ENCODE assay signal across 14 cellular contexts in genomic region chr22:44207173-44207980, GRCh38. TPM values are rescaled to one million over a fixed set of nuclear protein-coding genes. Genes with fewer than 3 reads are reported as not detected.
"Had no signal": no experiment of that assay in that cellular context is flagged by ENCODE, and none has a peak within 500 bp of the region (broad histone marks: within the 10 kb centered on the region; RNA-seq: fewer than 3 reads in every experiment).

No MANE protein-coding gene starts in this region.

- H3K27ac Mint-ChIP-seq: activated CD4-positive, alpha-beta T cell treated with anti-CD3 and anti-CD28 coated beads, Interleukin-2, amount 10 ng/mL, durations not matched to agents 24 days and 14 days; activated CD8-positive, alpha-beta T cell treated with anti-CD3 and anti-CD28 coated beads, Interleukin-2, amount 10 ng/mL, durations not matched to agents 7 days and 5 days; activated naive CD4-positive, alpha-beta T cell treated with anti-CD3 and anti-CD28 coated beads for 36 hours; nephron; T-helper 17 cell had no signal

- H3K27me3 Mint-ChIP-seq: activated CD4-positive, alpha-beta T cell treated with anti-CD3 and anti-CD28 coated beads, Interleukin-2, amount 10 ng/mL, durations not matched to agents 24 days and 14 days; T-helper 17 cell had no signal

- H3K4me3 Mint-ChIP-seq: activated CD4-positive, alpha-beta T cell treated with anti-CD3 and anti-CD28 coated beads, Interleukin-2, amount 10 ng/mL, durations not matched to agents 24 days and 14 days; activated CD8-positive, alpha-beta T cell treated with anti-CD3 and anti-CD28 coated beads, Interleukin-2, amount 10 ng/mL, durations not matched to agents 7 days and 5 days; activated naive CD4-positive, alpha-beta T cell treated with anti-CD3 and anti-CD28 coated beads for 36 hours; nephron; T-helper 17 cell had no signal

- H3K9me3 Mint-ChIP-seq: activated CD4-positive, alpha-beta T cell treated with anti-CD3 and anti-CD28 coated beads, Interleukin-2, amount 10 ng/mL, durations not matched to agents 24 days and 14 days had no signal

- DNase-seq: activated CD4-positive, alpha-beta T cell treated with anti-CD3 and anti-CD28 coated beads, Interleukin-2, amount 10 ng/mL, durations not matched to agents 24 days and 14 days; activated CD4-positive, CD25-positive, alpha-beta regulatory T cell; activated CD8-positive, alpha-beta T cell treated with anti-CD3 and anti-CD28 coated beads, Interleukin-2, amount 10 ng/mL, durations not matched to agents 7 days and 5 days; activated naive CD4-positive, alpha-beta T cell treated with anti-CD3 and anti-CD28 coated beads for 36 hours; colonic mucosa; left lung; stimulated activated CD4-positive, alpha-beta T cell treated with anti-CD3 and anti-CD28 coated beads, Interleukin-1b, Interleukin-23, amount 100 ng/mL, for 48 hours; T-helper 17 cell; transverse colon had no signal

- H3K4me1 Mint-ChIP-seq: T-helper 17 cell had no signal

- ATAC-seq: activated CD8-positive, alpha-beta T cell treated with anti-CD3 and anti-CD28 coated beads, Interleukin-2, amount 10 ng/mL, durations not matched to agents 7 days and 5 days; esophagus mucosa; left lung; T-helper 17 cell had no signal

RNA-seq across cellular contexts. Expression of gene PARVG, which starts 26.7 kb away (rescaled TPM):
- total RNA-seq: osteocyte, pulmonary artery endothelial cell had no signal
- polyA plus RNA-seq: keratinocyte had no signal
